Comparison of ENCODE assay signal across 1 cellular context in the genomic region with DNA sequence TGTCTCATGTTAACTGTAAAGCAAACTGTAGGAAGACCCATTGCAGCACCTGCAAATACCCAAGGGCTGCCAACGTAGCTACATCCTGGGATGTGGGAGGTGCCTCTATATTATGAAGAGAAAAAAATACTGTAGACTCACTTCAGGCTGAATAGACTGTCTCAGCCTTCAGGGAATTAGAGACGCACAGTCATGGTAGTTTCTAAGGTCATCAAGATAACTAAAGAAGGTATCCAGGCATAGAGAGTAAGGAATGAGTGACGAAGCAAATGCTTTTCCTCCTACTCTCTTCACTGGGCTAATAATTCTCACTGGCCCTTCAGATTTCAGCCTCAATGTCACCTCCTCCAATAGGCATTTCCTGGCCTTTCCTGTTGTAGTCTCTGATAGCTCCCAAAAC.
A peak's percentile ranks its signal among the peaks of the same experiment; 100 is the strongest.
TF ChIP-seq lines count a peak whose summit lies in the region.

No MANE protein-coding gene starts in this region.

TF ChIP-seq in IMR-90, 13 proteins besides CTCF, POLR2A, EP300 and RAD21 (continued from another document):
- TF ChIP-seq NFE2L2 (IDR thresholded peaks at IDR 0.05; ENCODE audit: low read depth, low read length) (peak; percentile 27; the same call in 1 of the 2 replicates), MXI1 (IDR thresholded peaks at IDR 0.05; ENCODE audit: borderline replicate concordance, low read depth, low read length) (no peak), CEBPB (IDR thresholded peaks at IDR 0.05; ENCODE audit: low read depth, low read length) (no peak)
- TF ChIP-seq, protein P1, sequence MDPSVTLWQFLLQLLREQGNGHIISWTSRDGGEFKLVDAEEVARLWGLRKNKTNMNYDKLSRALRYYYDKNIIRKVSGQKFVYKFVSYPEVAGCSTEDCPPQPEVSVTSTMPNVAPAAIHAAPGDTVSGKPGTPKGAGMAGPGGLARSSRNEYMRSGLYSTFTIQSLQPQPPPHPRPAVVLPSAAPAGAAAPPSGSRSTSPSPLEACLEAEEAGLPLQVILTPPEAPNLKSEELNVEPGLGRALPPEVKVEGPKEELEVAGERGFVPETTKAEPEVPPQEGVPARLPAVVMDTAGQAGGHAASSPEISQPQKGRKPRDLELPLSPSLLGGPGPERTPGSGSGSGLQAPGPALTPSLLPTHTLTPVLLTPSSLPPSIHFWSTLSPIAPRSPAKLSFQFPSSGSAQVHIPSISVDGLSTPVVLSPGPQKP (IDR thresholded peaks at IDR 0.05; ENCODE audit: borderline replicate concordance, low read depth, low read length) = no peak
TF ChIP-seq in IMR-90: peak in this region for 1.
